ENCODE assay signal across 1 cellular context in the genomic region with DNA sequence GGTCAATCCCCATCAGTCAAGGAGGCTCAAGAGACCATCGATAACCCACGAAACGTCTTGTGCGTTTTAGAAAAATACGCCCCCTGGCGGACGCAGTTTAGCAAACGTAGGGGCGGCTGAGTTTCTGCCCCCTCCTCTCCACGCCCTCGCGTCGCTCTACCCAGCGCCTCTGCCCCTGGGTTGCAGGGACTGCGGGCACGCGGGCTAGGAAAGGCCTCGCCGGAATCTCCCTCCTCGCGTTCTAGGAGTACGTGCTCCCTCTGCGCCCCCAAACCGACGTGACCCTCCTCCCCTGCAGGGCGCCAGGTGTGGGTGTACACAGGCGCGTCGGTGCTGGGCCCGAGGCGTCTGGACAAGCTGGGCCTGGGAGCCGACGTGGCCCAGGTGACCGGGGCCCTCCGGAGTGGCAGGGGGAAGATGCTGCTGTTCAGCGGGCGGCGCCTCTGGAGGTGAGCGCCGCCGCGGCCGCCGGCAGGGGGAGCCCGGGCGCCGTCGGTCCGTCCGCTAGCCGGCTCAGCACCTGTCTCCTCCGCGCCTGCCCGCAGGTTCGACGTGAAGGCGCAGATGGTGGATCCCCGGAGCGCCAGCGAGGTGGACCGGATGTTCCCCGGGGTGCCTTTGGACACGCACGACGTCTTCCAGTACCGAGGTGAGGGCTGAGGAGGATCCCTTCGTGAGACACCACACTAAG.
A peak's percentile ranks its signal among the peaks of the same experiment; 100 is the strongest.
TF ChIP-seq lines count a peak whose summit lies in the region.

No MANE protein-coding gene starts in this region.

TF ChIP-seq in HepG2, 621 proteins besides CTCF, POLR2A, EP300 and RAD21 (continued from another document and continues in another):
- TF ChIP-seq, protein P1, sequence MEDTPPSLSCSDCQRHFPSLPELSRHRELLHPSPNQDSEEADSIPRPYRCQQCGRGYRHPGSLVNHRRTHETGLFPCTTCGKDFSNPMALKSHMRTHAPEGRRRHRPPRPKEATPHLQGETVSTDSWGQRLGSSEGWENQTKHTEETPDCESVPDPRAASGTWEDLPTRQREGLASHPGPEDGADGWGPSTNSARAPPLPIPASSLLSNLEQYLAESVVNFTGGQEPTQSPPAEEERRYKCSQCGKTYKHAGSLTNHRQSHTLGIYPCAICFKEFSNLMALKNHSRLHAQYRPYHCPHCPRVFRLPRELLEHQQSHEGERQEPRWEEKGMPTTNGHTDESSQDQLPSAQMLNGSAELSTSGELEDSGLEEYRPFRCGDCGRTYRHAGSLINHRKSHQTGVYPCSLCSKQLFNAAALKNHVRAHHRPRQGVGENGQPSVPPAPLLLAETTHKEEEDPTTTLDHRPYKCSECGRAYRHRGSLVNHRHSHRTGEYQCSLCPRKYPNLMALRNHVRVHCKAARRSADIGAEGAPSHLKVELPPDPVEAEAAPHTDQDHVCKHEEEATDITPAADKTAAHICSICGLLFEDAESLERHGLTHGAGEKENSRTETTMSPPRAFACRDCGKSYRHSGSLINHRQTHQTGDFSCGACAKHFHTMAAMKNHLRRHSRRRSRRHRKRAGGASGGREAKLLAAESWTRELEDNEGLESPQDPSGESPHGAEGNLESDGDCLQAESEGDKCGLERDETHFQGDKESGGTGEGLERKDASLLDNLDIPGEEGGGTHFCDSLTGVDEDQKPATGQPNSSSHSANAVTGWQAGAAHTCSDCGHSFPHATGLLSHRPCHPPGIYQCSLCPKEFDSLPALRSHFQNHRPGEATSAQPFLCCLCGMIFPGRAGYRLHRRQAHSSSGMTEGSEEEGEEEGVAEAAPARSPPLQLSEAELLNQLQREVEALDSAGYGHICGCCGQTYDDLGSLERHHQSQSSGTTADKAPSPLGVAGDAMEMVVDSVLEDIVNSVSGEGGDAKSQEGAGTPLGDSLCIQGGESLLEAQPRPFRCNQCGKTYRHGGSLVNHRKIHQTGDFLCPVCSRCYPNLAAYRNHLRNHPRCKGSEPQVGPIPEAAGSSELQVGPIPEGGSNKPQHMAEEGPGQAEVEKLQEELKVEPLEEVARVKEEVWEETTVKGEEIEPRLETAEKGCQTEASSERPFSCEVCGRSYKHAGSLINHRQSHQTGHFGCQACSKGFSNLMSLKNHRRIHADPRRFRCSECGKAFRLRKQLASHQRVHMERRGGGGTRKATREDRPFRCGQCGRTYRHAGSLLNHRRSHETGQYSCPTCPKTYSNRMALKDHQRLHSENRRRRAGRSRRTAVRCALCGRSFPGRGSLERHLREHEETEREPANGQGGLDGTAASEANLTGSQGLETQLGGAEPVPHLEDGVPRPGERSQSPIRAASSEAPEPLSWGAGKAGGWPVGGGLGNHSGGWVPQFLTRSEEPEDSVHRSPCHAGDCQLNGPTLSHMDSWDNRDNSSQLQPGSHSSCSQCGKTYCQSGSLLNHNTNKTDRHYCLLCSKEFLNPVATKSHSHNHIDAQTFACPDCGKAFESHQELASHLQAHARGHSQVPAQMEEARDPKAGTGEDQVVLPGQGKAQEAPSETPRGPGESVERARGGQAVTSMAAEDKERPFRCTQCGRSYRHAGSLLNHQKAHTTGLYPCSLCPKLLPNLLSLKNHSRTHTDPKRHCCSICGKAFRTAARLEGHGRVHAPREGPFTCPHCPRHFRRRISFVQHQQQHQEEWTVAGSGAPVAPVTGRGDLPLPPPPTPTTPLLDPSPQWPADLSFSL (CRISPR knock-in tag; IDR thresholded peaks at IDR 0.05) = no peak
- TF ChIP-seq, protein P2, sequence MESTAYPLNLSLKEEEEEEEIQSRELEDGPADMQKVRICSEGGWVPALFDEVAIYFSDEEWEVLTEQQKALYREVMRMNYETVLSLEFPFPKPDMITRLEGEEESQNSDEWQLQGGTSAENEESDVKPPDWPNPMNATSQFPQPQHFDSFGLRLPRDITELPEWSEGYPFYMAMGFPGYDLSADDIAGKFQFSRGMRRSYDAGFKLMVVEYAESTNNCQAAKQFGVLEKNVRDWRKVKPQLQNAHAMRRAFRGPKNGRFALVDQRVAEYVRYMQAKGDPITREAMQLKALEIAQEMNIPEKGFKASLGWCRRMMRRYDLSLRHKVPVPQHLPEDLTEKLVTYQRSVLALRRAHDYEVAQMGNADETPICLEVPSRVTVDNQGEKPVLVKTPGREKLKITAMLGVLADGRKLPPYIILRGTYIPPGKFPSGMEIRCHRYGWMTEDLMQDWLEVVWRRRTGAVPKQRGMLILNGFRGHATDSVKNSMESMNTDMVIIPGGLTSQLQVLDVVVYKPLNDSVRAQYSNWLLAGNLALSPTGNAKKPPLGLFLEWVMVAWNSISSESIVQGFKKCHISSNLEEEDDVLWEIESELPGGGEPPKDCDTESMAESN (CRISPR knock-in tag; conservative IDR thresholded peaks at IDR 0.05) = peak; percentile 60; the same call in 1 of the 2 replicates
- TF ChIP-seq ARHGAP35 (CRISPR knock-in tag; IDR thresholded peaks at IDR 0.05; ENCODE audit: borderline replicate concordance) = peak; percentile 84; the same call in 1 of the 2 replicates
- TF ChIP-seq RBAK (CRISPR knock-in tag; IDR thresholded peaks at IDR 0.05) = no peak; the same call in 1 of the 2 replicates
- TF ChIP-seq ZNF670 (CRISPR knock-in tag; IDR thresholded peaks at IDR 0.05; ENCODE audit: borderline replicate concordance) = no peak
- TF ChIP-seq, protein P3, sequence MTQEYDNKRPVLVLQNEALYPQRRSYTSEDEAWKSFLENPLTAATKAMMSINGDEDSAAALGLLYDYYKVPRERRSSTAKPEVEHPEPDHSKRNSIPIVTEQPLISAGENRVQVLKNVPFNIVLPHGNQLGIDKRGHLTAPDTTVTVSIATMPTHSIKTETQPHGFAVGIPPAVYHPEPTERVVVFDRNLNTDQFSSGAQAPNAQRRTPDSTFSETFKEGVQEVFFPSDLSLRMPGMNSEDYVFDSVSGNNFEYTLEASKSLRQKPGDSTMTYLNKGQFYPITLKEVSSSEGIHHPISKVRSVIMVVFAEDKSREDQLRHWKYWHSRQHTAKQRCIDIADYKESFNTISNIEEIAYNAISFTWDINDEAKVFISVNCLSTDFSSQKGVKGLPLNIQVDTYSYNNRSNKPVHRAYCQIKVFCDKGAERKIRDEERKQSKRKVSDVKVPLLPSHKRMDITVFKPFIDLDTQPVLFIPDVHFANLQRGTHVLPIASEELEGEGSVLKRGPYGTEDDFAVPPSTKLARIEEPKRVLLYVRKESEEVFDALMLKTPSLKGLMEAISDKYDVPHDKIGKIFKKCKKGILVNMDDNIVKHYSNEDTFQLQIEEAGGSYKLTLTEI (CRISPR knock-in tag; conservative IDR thresholded peaks at IDR 0.05) = no peak
- TF ChIP-seq, protein P4, sequence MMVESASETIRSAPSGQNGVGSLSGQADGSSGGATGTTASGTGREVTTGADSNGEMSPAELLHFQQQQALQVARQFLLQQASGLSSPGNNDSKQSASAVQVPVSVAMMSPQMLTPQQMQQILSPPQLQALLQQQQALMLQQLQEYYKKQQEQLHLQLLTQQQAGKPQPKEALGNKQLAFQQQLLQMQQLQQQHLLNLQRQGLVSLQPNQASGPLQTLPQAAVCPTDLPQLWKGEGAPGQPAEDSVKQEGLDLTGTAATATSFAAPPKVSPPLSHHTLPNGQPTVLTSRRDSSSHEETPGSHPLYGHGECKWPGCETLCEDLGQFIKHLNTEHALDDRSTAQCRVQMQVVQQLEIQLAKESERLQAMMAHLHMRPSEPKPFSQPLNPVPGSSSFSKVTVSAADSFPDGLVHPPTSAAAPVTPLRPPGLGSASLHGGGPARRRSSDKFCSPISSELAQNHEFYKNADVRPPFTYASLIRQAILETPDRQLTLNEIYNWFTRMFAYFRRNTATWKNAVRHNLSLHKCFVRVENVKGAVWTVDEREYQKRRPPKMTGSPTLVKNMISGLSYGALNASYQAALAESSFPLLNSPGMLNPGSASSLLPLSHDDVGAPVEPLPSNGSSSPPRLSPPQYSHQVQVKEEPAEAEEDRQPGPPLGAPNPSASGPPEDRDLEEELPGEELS (CRISPR knock-in tag; IDR thresholded peaks at IDR 0.05) = 0 out of 2 replicates have a peak, but pooled peaks have one; percentile 12
- TF ChIP-seq, protein P5, sequence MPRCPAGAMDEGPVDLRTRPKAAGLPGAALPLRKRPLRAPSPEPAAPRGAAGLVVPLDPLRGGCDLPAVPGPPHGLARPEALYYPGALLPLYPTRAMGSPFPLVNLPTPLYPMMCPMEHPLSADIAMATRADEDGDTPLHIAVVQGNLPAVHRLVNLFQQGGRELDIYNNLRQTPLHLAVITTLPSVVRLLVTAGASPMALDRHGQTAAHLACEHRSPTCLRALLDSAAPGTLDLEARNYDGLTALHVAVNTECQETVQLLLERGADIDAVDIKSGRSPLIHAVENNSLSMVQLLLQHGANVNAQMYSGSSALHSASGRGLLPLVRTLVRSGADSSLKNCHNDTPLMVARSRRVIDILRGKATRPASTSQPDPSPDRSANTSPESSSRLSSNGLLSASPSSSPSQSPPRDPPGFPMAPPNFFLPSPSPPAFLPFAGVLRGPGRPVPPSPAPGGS (CRISPR knock-in tag; IDR thresholded peaks at IDR 0.05) = peak; percentile 90
- TF ChIP-seq CCDC6 (CRISPR knock-in tag; IDR thresholded peaks at IDR 0.05) = no peak; the same call in 1 of the 2 replicates
- TF ChIP-seq MTF1 (CRISPR knock-in tag; IDR thresholded peaks at IDR 0.05) = no peak
- TF ChIP-seq ZBTB8A (CRISPR knock-in tag; IDR thresholded peaks at IDR 0.05; ENCODE audit: borderline replicate concordance, low read depth) = peak; percentile 85; the same call in 1 of the 2 replicates
- peak; percentile 23; the same call in 1 of the 2 replicates for TF ChIP-seq ZNF124 (CRISPR knock-in tag; IDR thresholded peaks at IDR 0.05)
- peak; percentile 73; the same call in 1 of the 2 replicates for TF ChIP-seq RELA (CRISPR knock-in tag; IDR thresholded peaks at IDR 0.05)
- TF ChIP-seq ATF7-NPFF (CRISPR knock-in tag; IDR thresholded peaks at IDR 0.05; ENCODE audit: low read depth) = no peak
- 0 out of 2 replicates have a peak, but pooled peaks have one; percentile 10 for TF ChIP-seq ZNF773 (CRISPR knock-in tag; IDR thresholded peaks at IDR 0.05; ENCODE audit: borderline replicate concordance)
- TF ChIP-seq, protein P6, sequence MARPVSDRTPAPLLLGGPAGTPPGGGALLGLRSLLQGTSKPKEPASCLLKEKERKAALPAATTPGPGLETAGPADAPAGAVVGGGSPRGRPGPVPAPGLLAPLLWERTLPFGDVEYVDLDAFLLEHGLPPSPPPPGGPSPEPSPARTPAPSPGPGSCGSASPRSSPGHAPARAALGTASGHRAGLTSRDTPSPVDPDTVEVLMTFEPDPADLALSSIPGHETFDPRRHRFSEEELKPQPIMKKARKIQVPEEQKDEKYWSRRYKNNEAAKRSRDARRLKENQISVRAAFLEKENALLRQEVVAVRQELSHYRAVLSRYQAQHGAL (CRISPR knock-in tag; IDR thresholded peaks at IDR 0.05; ENCODE audit: not compliant biosample characterization) = no peak
- peak; percentile 74 for TF ChIP-seq KDM3A (CRISPR knock-in tag; IDR thresholded peaks at IDR 0.05; ENCODE audit: low read depth)
- TF ChIP-seq DNMT3B (CRISPR knock-in tag; conservative IDR thresholded peaks at IDR 0.05) = no peak
- no peak for TF ChIP-seq MED13 (CRISPR knock-in tag; IDR thresholded peaks at IDR 0.05)
- peak; percentile 86 for TF ChIP-seq ZNF501 (CRISPR knock-in tag; IDR thresholded peaks at IDR 0.05)
- peak; percentile 30; the same call in 1 of the 2 replicates for TF ChIP-seq KMT2B (CRISPR knock-in tag; IDR thresholded peaks at IDR 0.05)
- TF ChIP-seq FOXA3 (CRISPR knock-in tag; IDR thresholded peaks at IDR 0.05) = no peak
- TF ChIP-seq, protein P7, sequence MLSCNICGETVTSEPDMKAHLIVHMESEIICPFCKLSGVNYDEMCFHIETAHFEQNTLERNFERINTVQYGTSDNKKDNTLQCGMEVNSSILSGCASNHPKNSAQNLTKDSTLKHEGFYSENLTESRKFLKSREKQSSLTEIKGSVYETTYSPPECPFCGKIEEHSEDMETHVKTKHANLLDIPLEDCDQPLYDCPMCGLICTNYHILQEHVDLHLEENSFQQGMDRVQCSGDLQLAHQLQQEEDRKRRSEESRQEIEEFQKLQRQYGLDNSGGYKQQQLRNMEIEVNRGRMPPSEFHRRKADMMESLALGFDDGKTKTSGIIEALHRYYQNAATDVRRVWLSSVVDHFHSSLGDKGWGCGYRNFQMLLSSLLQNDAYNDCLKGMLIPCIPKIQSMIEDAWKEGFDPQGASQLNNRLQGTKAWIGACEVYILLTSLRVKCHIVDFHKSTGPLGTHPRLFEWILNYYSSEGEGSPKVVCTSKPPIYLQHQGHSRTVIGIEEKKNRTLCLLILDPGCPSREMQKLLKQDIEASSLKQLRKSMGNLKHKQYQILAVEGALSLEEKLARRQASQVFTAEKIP (CRISPR knock-in tag; IDR thresholded peaks at IDR 0.05; ENCODE audit: borderline replicate concordance) = no peak
- TF ChIP-seq, protein P8, sequence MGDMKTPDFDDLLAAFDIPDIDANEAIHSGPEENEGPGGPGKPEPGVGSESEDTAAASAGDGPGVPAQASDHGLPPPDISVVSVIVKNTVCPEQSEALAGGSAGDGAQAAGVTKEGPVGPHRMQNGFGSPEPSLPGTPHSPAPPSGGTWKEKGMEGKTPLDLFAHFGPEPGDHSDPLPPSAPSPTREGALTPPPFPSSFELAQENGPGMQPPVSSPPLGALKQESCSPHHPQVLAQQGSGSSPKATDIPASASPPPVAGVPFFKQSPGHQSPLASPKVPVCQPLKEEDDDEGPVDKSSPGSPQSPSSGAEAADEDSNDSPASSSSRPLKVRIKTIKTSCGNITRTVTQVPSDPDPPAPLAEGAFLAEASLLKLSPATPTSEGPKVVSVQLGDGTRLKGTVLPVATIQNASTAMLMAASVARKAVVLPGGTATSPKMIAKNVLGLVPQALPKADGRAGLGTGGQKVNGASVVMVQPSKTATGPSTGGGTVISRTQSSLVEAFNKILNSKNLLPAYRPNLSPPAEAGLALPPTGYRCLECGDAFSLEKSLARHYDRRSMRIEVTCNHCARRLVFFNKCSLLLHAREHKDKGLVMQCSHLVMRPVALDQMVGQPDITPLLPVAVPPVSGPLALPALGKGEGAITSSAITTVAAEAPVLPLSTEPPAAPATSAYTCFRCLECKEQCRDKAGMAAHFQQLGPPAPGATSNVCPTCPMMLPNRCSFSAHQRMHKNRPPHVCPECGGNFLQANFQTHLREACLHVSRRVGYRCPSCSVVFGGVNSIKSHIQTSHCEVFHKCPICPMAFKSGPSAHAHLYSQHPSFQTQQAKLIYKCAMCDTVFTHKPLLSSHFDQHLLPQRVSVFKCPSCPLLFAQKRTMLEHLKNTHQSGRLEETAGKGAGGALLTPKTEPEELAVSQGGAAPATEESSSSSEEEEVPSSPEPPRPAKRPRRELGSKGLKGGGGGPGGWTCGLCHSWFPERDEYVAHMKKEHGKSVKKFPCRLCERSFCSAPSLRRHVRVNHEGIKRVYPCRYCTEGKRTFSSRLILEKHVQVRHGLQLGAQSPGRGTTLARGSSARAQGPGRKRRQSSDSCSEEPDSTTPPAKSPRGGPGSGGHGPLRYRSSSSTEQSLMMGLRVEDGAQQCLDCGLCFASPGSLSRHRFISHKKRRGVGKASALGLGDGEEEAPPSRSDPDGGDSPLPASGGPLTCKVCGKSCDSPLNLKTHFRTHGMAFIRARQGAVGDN (CRISPR knock-in tag; IDR thresholded peaks at IDR 0.05) = peak; percentile 87
- TF ChIP-seq ZSCAN30 (CRISPR knock-in tag; IDR thresholded peaks at IDR 0.05) = no peak
- TF ChIP-seq SRSF1 (optimal IDR thresholded peaks at IDR 0.05; ENCODE audit: low read depth, low read length) = no peak
- TF ChIP-seq FOXO1 (CRISPR knock-in tag; IDR thresholded peaks at IDR 0.05) = peak; percentile 57
- no peak for TF ChIP-seq PHF20 (CRISPR knock-in tag; IDR thresholded peaks at IDR 0.05)
- no peak for TF ChIP-seq ATAD3A (CRISPR knock-in tag; IDR thresholded peaks at IDR 0.05)
